20 cellular contexts compared by ENCODE assay signal in the genomic region with DNA sequence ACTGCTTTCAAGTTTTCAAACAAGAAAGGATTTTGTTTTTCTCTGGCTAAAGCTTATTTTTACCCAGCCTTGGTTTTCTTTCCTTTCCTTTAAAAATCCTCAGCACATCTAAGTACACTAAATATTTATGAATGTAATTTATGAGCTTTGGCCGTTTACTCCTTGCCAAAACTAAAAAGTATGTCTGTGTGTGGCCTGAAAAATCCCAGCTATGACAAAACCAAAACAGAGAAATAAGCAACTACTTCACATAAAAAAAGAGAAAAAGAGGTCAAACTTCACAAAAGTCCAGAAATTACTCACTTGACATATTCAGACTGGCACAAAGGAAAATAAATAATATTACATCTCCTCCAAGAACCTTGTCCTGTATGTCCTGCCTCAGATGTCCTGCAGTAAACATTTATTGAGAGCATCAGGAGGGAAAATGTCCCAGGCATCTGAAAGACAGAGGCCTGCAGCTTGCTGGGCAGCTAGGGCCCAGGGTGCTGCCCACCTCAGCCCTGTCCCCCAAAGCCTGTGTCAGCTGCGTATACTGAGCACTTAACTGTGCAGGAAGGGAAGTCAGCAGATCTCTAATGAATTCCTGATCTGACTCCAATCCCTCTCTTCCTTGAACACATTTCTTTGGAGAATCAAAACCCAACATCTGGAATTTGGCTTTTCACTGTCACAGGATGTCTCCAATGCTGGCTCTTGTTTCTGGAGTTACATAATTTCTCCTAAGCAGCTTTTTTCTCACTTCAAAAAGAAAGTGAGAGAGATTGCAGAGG.
A peak's percentile ranks its signal among the peaks of the same experiment; 100 is the strongest.
DNase-seq lines count a peak whose midpoint lies in the region; ATAC-seq and TF ChIP-seq lines count a peak whose summit lies in the region.
"Had no signal": no experiment of that assay in that cellular context is flagged by ENCODE, and none has a peak within 500 bp of the region (broad histone marks: within the 10 kb centered on the region; RNA-seq: fewer than 3 reads in every experiment).

No MANE protein-coding gene starts in this region.

- intact Hi-C loops in sigmoid colon (cut with DNase I): no loop called here

- no peaks in the 10 kb centered on the region for H4K20me1 ChIP-seq in hepatocyte (ENCODE audit: insufficient read depth, poor library complexity, severe bottlenecking)

- no peaks in the 10 kb centered on the region for H3K27me3 ChIP-seq in hepatocyte
- H3K27me3 ChIP-seq in sigmoid colon: no peaks in the 10 kb centered on the region
- H3K27me3 ChIP-seq: right lobe of liver, upper lobe of left lung had no signal

- H3K79me2 ChIP-seq in hepatocyte: no peaks in the 10 kb centered on the region

- H3K9me2 ChIP-seq in hepatocyte (replicated peaks; ENCODE audit: insufficient read depth): no peaks in the 10 kb centered on the region

- H2AFZ ChIP-seq in hepatocyte: no peak overlapping the region

- TF ChIP-seq CTCF in hepatocyte (IDR thresholded peaks at IDR 0.05; ENCODE audit: poor library complexity) (no peak), sigmoid colon (IDR thresholded peaks at IDR 0.05) (no peak)

- H3K27ac ChIP-seq in hepatocyte (peak overlapping the region; percentile 76), sigmoid colon (peak overlapping the region; percentile 71 to 79 (median 75))
- H3K27ac ChIP-seq: right lobe of liver had no signal

- H3K4me3 ChIP-seq in hepatocyte (no peak overlapping the region), sigmoid colon (no peak overlapping the region)
- H3K4me3 ChIP-seq: HAP-1, right lobe of liver, upper lobe of left lung had no signal

- no peaks in the 10 kb centered on the region for H3K36me3 ChIP-seq in hepatocyte (replicated peaks; ENCODE audit: insufficient read depth, low read depth)
- H3K36me3 ChIP-seq in sigmoid colon: no peaks in the 10 kb centered on the region
- H3K36me3 ChIP-seq: HAP-1, right lobe of liver, upper lobe of left lung had no signal

- no peak for TF ChIP-seq EP300 in sigmoid colon (IDR thresholded peaks at IDR 0.05)

- no peaks in the 10 kb centered on the region for H3K9me3 ChIP-seq in hepatocyte (ENCODE audit: low read depth)
- no peaks in the 10 kb centered on the region for H3K9me3 ChIP-seq in sigmoid colon
- H3K9me3 ChIP-seq: HAP-1, right lobe of liver, upper lobe of left lung had no signal

- TF ChIP-seq POLR2A in sigmoid colon (IDR thresholded peaks at IDR 0.05): no peak

- no peak overlapping the region for H3K4me2 ChIP-seq in hepatocyte

- H3K4me1 ChIP-seq in hepatocyte (ENCODE audit: insufficient read depth) (peaks cover 22% of the 10 kb centered on the region), sigmoid colon (peaks cover 0 to 70% (median 41%) of the 10 kb centered on the region in 4 donors)
- H3K4me1 ChIP-seq: HAP-1, right lobe of liver had no signal

- 50% methylated on average over 2 of the region's 2 CpGs for WGBS in hepatocyte (ENCODE audit: low lambda C conversion rate, missing lambda C conversion rate)
- WGBS in sigmoid colon, 2 donors: 63 to 64% methylated on average over 2 of the region's 2 CpGs

- ATAC-seq in HG03159 (IDR thresholded peaks at IDR 0.05; ENCODE audit: unreplicated experiment): no peak
- ATAC-seq: HepG2, right lobe of liver, WTC11 had no signal

- peak; percentile 16 for DNase-seq in AG20443 (ENCODE audit: low spot score)
- DNase-seq in cerebellar cortex (ENCODE audit: low spot score): peak; percentile 78
- no peak for DNase-seq in hepatocyte (ENCODE audit: low spot score)
- no peak for DNase-seq in sigmoid colon
- DNase-seq in NCI-H2029 (lab: John Stamatoyannopoulos, UW): no peak
- no peak for DNase-seq in NCI-H2196 (lab: John Stamatoyannopoulos, UW; ENCODE audit: unreplicated experiment)
- no peak for DNase-seq in ecto neural progenitor cell (ENCODE audit: low spot score)
- DNase-seq: activated gamma-delta T cell treated with Interleukin-2 at 50 U/mL for 16 hours; CD8-positive, alpha-beta memory T cell; NCI-H2081 treated with DMSO at 0.1 percent for 48 hours; NCI-H748 treated with DMSO at 0.1 percent for 48 hours; right lobe of liver; stimulated activated CD4-positive, alpha-beta T cell treated with anti-CD3 and anti-CD28 coated beads, Interleukin-4, amount 100 ng/mL, for 1 hour; stimulated activated CD8-positive, alpha-beta memory T cell treated with anti-CD3 and anti-CD28 coated beads, Interleukin-4, amount 100 ng/mL, for 48 hours; T-helper 1 cell had no signal

Comparison
In these comparisons a context has a peak if more than half of its experiments do, and no peak if none do; other contexts are left out.
1. DNase-seq: peak in AG20443 (single experiment) and cerebellar cortex (single experiment); none in hepatocyte (single experiment), sigmoid colon (single experiment), NCI-H2029 (single experiment), NCI-H2196 (single experiment) and ecto neural progenitor cell (single experiment).